10 cellular contexts compared by ENCODE assay signal in the genomic region with DNA sequence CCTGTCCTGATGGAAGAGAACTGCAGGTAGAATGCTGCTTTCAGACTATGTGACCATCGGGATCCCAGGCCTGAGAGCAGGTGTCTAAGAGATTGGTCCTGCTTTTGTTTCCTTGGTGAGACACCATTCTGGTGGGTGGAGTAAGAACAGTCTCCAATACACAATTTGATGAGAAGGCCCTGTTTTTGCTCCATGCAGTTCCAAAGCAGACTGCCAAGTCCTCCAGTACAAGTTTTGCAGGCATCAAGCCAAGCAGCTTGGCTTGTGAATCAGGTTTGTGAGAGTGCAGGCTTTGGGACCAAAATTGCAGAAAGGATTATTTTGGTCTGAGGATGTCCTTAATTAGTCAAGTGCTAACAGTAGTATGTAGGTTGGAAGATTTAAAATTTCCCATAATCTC.
DNase-seq lines count a peak whose midpoint lies in the region; ATAC-seq, FAIRE-seq and TF ChIP-seq lines count a peak whose summit lies in the region.
"Had no signal": no experiment of that assay in that cellular context is flagged by ENCODE, and none has a peak within 500 bp of the region (broad histone marks: within the 10 kb centered on the region; RNA-seq: fewer than 3 reads in every experiment).

No MANE protein-coding gene starts in this region.

- DNase-seq in MCF 10A (ENCODE audit: unreplicated experiment) (peak; percentile 43), mammary epithelial cell (no peak), fibroblast of gingiva (ENCODE audit: low read depth) (peak; percentile 69), myocyte (ENCODE audit: low read depth) (peak; percentile 34), aorta (peak in 1 of 2 donors; percentile 83), NCI-H1048 (lab: John Stamatoyannopoulos, UW) (no peak), H54 (ENCODE audit: insufficient read length, low spot score) (no peak), MV-4-11 (lab: John Stamatoyannopoulos, UW) (no peak)
- DNase-seq: spleen had no signal

- H2AFZ ChIP-seq in mammary epithelial cell (ENCODE audit: low read depth, low read length): no peak overlapping the region

- H3K27me3 ChIP-seq in mammary epithelial cell (ENCODE audit: insufficient read depth, low read length) (no peaks in the 10 kb centered on the region), aorta (ENCODE audit: control insufficient read depth in 1 of 2, insufficient read depth in 2 of 2, low read length in 1 of 2) (no peaks in the 10 kb centered on the region)
- H3K27me3 ChIP-seq: BLaER1 treated with 17β-estradiol and CSF1 and Interleukin-3, amounts not matched to agents 10 nM and 100 nM; spleen had no signal

- peaks cover 6% of the 10 kb centered on the region for H3K36me3 Mint-ChIP-seq in MCF 10A (ENCODE audit: insufficient read depth, unreplicated experiment)

- H3K27ac ChIP-seq in mammary epithelial cell (ENCODE audit: insufficient read depth, low read depth, low read length) (no peak overlapping the region), aorta (ENCODE audit: low read depth in 1 of 2, low read length in 2 of 2) (peak overlapping the region in 1 of 2 donors; percentile 17)
- H3K27ac ChIP-seq: BLaER1 treated with 17β-estradiol and CSF1 and Interleukin-3, amounts not matched to agents 10 nM and 100 nM; spleen had no signal

- H3K4me3 ChIP-seq in mammary epithelial cell (replicated peaks in 1 of 3; ENCODE audit: insufficient read depth in 1 of 3, low read depth in 2 of 3, low read length in 3 of 3) (no peak overlapping the region), aorta (ENCODE audit: low read length in 2 of 2) (no peak overlapping the region)
- H3K4me3 ChIP-seq: BLaER1 treated with 17β-estradiol and CSF1 and Interleukin-3, amounts not matched to agents 10 nM and 100 nM; spleen had no signal

- peak overlapping the region; percentile 12 for H3K27ac Mint-ChIP-seq in MCF 10A (ENCODE audit: low read depth, unreplicated experiment)

- H3K9ac ChIP-seq in mammary epithelial cell (ENCODE audit: insufficient read depth, low read length): no peak overlapping the region
- H3K9ac ChIP-seq: BLaER1 treated with 17β-estradiol and CSF1 and Interleukin-3, amounts not matched to agents 10 nM and 100 nM had no signal

- no peak overlapping the region for H3K4me3 Mint-ChIP-seq in MCF 10A (ENCODE audit: unreplicated experiment)

- TF ChIP-seq CTCF in MCF 10A (IDR thresholded peaks at IDR 0.05; ENCODE audit: unreplicated experiment) (no peak), mammary epithelial cell (conservative IDR thresholded peaks at IDR 0.05 in 1 of 2, IDR thresholded peaks at IDR 0.05 in 1 of 2; ENCODE audit: extremely low read depth in 1 of 2, insufficient read depth in 1 of 2, low read depth in 1 of 2, low read length in 2 of 2) (no peak)

- H3K9me3 ChIP-seq in mammary epithelial cell (replicated peaks; ENCODE audit: insufficient read depth, low read length): no peaks in the 10 kb centered on the region
- H3K9me3 ChIP-seq in aorta (ENCODE audit: control insufficient read depth, low read length): no peaks in the 10 kb centered on the region
- H3K9me3 ChIP-seq: BLaER1 treated with 17β-estradiol and CSF1 and Interleukin-3, amounts not matched to agents 10 nM and 100 nM; spleen had no signal

- H3K27me3 Mint-ChIP-seq in MCF 10A (ENCODE audit: insufficient read depth, unreplicated experiment): no peaks in the 10 kb centered on the region

- BruUV-seq in MCF 10A (replicated peaks; lab: Mats Ljungman, UMichigan) (no TSS peak), mammary epithelial cell (replicated peaks; lab: Mats Ljungman, UMichigan) (no TSS peak)

- peaks cover 8% of the 10 kb centered on the region for H3K4me1 Mint-ChIP-seq in MCF 10A (ENCODE audit: insufficient read depth, unreplicated experiment)

- H3K79me2 ChIP-seq in mammary epithelial cell (ENCODE audit: insufficient read depth, low read length): no peaks in the 10 kb centered on the region

- no peak overlapping the region for H3K4me2 ChIP-seq in mammary epithelial cell (ENCODE audit: insufficient read depth, low read depth, low read length)
- H3K4me2 ChIP-seq: BLaER1 treated with 17β-estradiol and CSF1 and Interleukin-3, amounts not matched to agents 10 nM and 100 nM had no signal

- 9% methylated on average over 1 of the region's 1 CpG for WGBS in mammary epithelial cell (ENCODE audit: low coverage, missing lambda C conversion rate)
- WGBS in aorta, 2 donors: 3 to 5% methylated on average over 1 of the region's 1 CpG

- no peak for TF ChIP-seq POLR2A in H54 (IDR thresholded peaks at IDR 0.05; ENCODE audit: low read depth, low read length)

- CTCF ChIA-PET in MCF 10A (lab: Yijun Ruan, JAX): no interaction called here
- CTCF ChIA-PET in mammary epithelial cell (lab: Charles Lee; ENCODE audit: low non-redundant PET): no interaction called here

- dilution Hi-C loops in mammary epithelial cell (cut with HindIII; ENCODE audit: low sequenced_read_pairs): no loop called here

- intact Hi-C loops in MCF 10A (cut with micrococcal nuclease) (no loop called here), mammary epithelial cell (cut with micrococcal nuclease) (no loop called here), aorta (cut with DNase I) (no loop called here)

- in situ Hi-C loops in mammary epithelial cell (cut with MboI; ENCODE audit: low sequenced_read_pairs in 2 of 2): no loop called here

- no peaks in the 10 kb centered on the region for H3K9me3 Mint-ChIP-seq in MCF 10A (ENCODE audit: unreplicated experiment)

- ATAC-seq in aorta (ENCODE audit: low FRiP score): peak; percentile 58

- FAIRE-seq in H54 (lab: Jason Lieb, UNC): no peak

- H3K4me1 ChIP-seq in mammary epithelial cell (ENCODE audit: insufficient read depth, low read length) (no peaks in the 10 kb centered on the region), aorta (ENCODE audit: control insufficient read depth in 1 of 2, insufficient read depth in 2 of 2, low read length in 2 of 2) (peaks cover 5 to 7% of the 10 kb centered on the region in 2 donors)

- H4K20me1 ChIP-seq in mammary epithelial cell (ENCODE audit: insufficient read depth, low read length): no peaks in the 10 kb centered on the region
- H4K20me1 ChIP-seq: BLaER1 treated with 17β-estradiol and CSF1 and Interleukin-3, amounts not matched to agents 10 nM and 100 nM had no signal

- H3K36me3 ChIP-seq in mammary epithelial cell (ENCODE audit: insufficient read depth, low read length) (no peaks in the 10 kb centered on the region), aorta (ENCODE audit: control insufficient read depth in 1 of 2, insufficient read depth in 2 of 2, low read length in 1 of 2) (no peaks in the 10 kb centered on the region)
- H3K36me3 ChIP-seq: BLaER1 treated with 17β-estradiol and CSF1 and Interleukin-3, amounts not matched to agents 10 nM and 100 nM had no signal

- POLR2A ChIA-PET in MCF 10A (lab: Yijun Ruan, JAX): interaction anchor here (0.7 kb wide), 1 partner anchor 80 kb away, joined by 4 read pairs; no protein-coding TSS in a partner anchor

Comparison
In these comparisons a context has a peak if more than half of its experiments do, and no peak if none do; other contexts are left out.
1. DNase-seq: peak in MCF 10A (single experiment), fibroblast of gingiva (single experiment) and myocyte (single experiment); none in mammary epithelial cell (single experiment), NCI-H1048 (single experiment), H54 (single experiment) and MV-4-11 (single experiment).